Comparison of ENCODE assay signal across 28 cellular contexts in genomic region chr2:182319556-182319955, GRCh38.
DNase-seq lines count a peak whose midpoint lies in the region; ATAC-seq, FAIRE-seq and TF ChIP-seq lines count a peak whose summit lies in the region.
"Had no signal": no experiment of that assay in that cellular context is flagged by ENCODE, and none has a peak within 500 bp of the region (broad histone marks: within the 10 kb centered on the region; RNA-seq: fewer than 3 reads in every experiment).

No MANE protein-coding gene starts in this region.

- H3K27me3 ChIP-seq in MG63 (no peaks in the 10 kb centered on the region), astrocyte (ENCODE audit: insufficient read depth, low read length) (no peaks in the 10 kb centered on the region), skeletal muscle satellite cell (ENCODE audit: control insufficient read depth, insufficient read depth, low read length) (no peaks in the 10 kb centered on the region)

- peak; percentile 10 for DNase-seq in NCI-H345 (lab: John Stamatoyannopoulos, UW)
- DNase-seq in NCI-H345 treated with DMSO at 0.1 percent for 48 hours (lab: John Stamatoyannopoulos, UW; ENCODE audit: unreplicated experiment) = no peak
- DNase-seq in MG63 = peak; percentile 46
- DNase-seq in astrocyte (ENCODE audit: low read depth) = peak; percentile 44
- no peak for DNase-seq in activated effector memory CD4-positive, alpha-beta T cell treated with anti-CD3 and anti-CD28 coated beads, Interleukin-2, amount 50 U/mL, for 16 hours
- DNase-seq in activated T-cell treated with anti-CD3 and anti-CD28 coated beads for 4 hours = no peak
- DNase-seq in natural killer cell = no peak
- DNase-seq: activated CD8-positive, alpha-beta T cell treated with anti-CD3 and anti-CD28 coated beads for 36 hours; activated gamma-delta T cell treated with Interleukin-2 at 50 U/mL for 16 hours; Caco-2; dermis blood vessel endothelial cell; head of caudate nucleus; left colon; MM.1S; NCI-H2029 treated with DMSO at 0.1 percent for 48 hours; NCI-H526 treated with DMSO at 0.1 percent for 48 hours; OCI-M1; Right ventricle myocardium superior; stimulated activated CD8-positive, alpha-beta memory T cell treated with anti-CD3 and anti-CD28 coated beads, Interleukin-4, amount 100 ng/mL, for 48 hours; trophoblast cell had no signal

- H3K9me3 ChIP-seq in MG63 (no peaks in the 10 kb centered on the region), astrocyte (ENCODE audit: insufficient read depth, low read depth, low read length) (no peaks in the 10 kb centered on the region), skeletal muscle satellite cell (replicated peaks; ENCODE audit: low read length) (no peaks in the 10 kb centered on the region)
- H3K9me3 ChIP-seq: A549, Caco-2 had no signal

- H3K27ac Mint-ChIP-seq in astrocyte (ENCODE audit: unreplicated experiment) = no peak overlapping the region
- H3K27ac Mint-ChIP-seq in natural killer cell = no peak overlapping the region
- H3K27ac Mint-ChIP-seq: activated CD8-positive, alpha-beta T cell treated with anti-CD3 and anti-CD28 coated beads for 36 hours; mesothelial cell of epicardium; natural killer cell treated with Interleukin-12 subunit alpha and Interleukin-12 subunit beta and Interleukin-15 and Interleukin-18, amount 100 ng/mL, for 72 hours had no signal

- ATAC-seq in natural killer cell = no peak
- ATAC-seq: A549; activated CD4-positive, CD25-positive, alpha-beta regulatory T cell treated with anti-CD3 and anti-CD28 coated beads, Interleukin-2, amount 50 U/mL, for 24 hours; activated CD8-positive, alpha-beta T cell treated with anti-CD3 and anti-CD28 coated beads for 36 hours; left colon; natural killer cell treated with Interleukin-12 subunit alpha and Interleukin-12 subunit beta and Interleukin-15 and Interleukin-18, amount 100 ng/mL, for 72 hours; sciatic nerve had no signal

- H3K36me3 ChIP-seq in MG63 (no peaks in the 10 kb centered on the region), astrocyte (ENCODE audit: insufficient read depth, low read length) (no peaks in the 10 kb centered on the region), skeletal muscle satellite cell (ENCODE audit: insufficient read depth, low read length) (no peaks in the 10 kb centered on the region)

- no peaks in the 10 kb centered on the region for H3K27me3 Mint-ChIP-seq in astrocyte (ENCODE audit: low read depth, unreplicated experiment)
- no peaks in the 10 kb centered on the region for H3K27me3 Mint-ChIP-seq in natural killer cell (ENCODE audit: low read depth in 2 of 2)
- H3K27me3 Mint-ChIP-seq: activated CD8-positive, alpha-beta T cell treated with anti-CD3 and anti-CD28 coated beads for 36 hours; natural killer cell treated with Interleukin-12 subunit alpha and Interleukin-12 subunit beta and Interleukin-15 and Interleukin-18, amount 100 ng/mL, for 72 hours had no signal

- H3K36me3 Mint-ChIP-seq in astrocyte (ENCODE audit: low read depth, unreplicated experiment) (no peaks in the 10 kb centered on the region), natural killer cell (no peaks in the 10 kb centered on the region)
- H3K36me3 Mint-ChIP-seq: natural killer cell treated with Interleukin-12 subunit alpha and Interleukin-12 subunit beta and Interleukin-15 and Interleukin-18, amount 100 ng/mL, for 72 hours had no signal

- H3K9me3 Mint-ChIP-seq in astrocyte (ENCODE audit: unreplicated experiment) (no peaks in the 10 kb centered on the region), natural killer cell (peaks cover 0 to under 1% of the 10 kb centered on the region in 2 donors)
- H3K9me3 Mint-ChIP-seq: activated CD8-positive, alpha-beta T cell treated with anti-CD3 and anti-CD28 coated beads for 36 hours had no signal

- H3K79me2 ChIP-seq in astrocyte (ENCODE audit: insufficient read depth, low read length) = no peaks in the 10 kb centered on the region
- H3K79me2 ChIP-seq: parathyroid adenoma had no signal

- H3K4me3 ChIP-seq in MG63 (no peak overlapping the region), astrocyte (ENCODE audit: insufficient read depth, low read depth, low read length) (no peak overlapping the region), skeletal muscle satellite cell (ENCODE audit: low read length) (no peak overlapping the region)
- H3K4me3 ChIP-seq: A549 had no signal

- FAIRE-seq in astrocyte (lab: Jason Lieb, UNC) = no peak
- FAIRE-seq: A549, H1 had no signal

- H3K4me3 Mint-ChIP-seq in astrocyte (ENCODE audit: unreplicated experiment) = no peak overlapping the region
- H3K4me3 Mint-ChIP-seq in natural killer cell = no peak overlapping the region
- H3K4me3 Mint-ChIP-seq: activated CD8-positive, alpha-beta T cell treated with anti-CD3 and anti-CD28 coated beads for 36 hours; mesothelial cell of epicardium; natural killer cell treated with Interleukin-12 subunit alpha and Interleukin-12 subunit beta and Interleukin-15 and Interleukin-18, amount 100 ng/mL, for 72 hours had no signal

- H3K4me2 ChIP-seq in astrocyte (ENCODE audit: low read length) = no peak overlapping the region
- H3K4me2 ChIP-seq in skeletal muscle satellite cell (ENCODE audit: low read length) = peak overlapping the region; percentile 5
- H3K4me2 ChIP-seq: A549 had no signal

- no peak overlapping the region for H3K27ac ChIP-seq in astrocyte (ENCODE audit: low read depth, low read length)
- H3K27ac ChIP-seq: A549, parathyroid adenoma had no signal

- no peak overlapping the region for H2AFZ ChIP-seq in astrocyte (ENCODE audit: low read depth, low read length)
- H2AFZ ChIP-seq: parathyroid adenoma had no signal

- H3K9ac ChIP-seq in astrocyte (ENCODE audit: low read length) (no peak overlapping the region), skeletal muscle satellite cell (ENCODE audit: low read depth, low read length) (no peak overlapping the region)
- H3K9ac ChIP-seq: parathyroid adenoma had no signal

- H3K4me1 Mint-ChIP-seq in astrocyte (ENCODE audit: low read depth, unreplicated experiment) (no peaks in the 10 kb centered on the region), natural killer cell (no peaks in the 10 kb centered on the region)

- no peak for TF ChIP-seq CTCF in astrocyte (IDR thresholded peaks at IDR 0.05; ENCODE audit: insufficient read depth, low read depth, low read length)
- no peak for TF ChIP-seq CTCF in natural killer cell (IDR thresholded peaks at IDR 0.05)

- no peaks in the 10 kb centered on the region for H4K20me1 ChIP-seq in astrocyte (ENCODE audit: insufficient read depth, low read length)

- H3K4me1 ChIP-seq in astrocyte (ENCODE audit: insufficient read depth, low read length) = no peaks in the 10 kb centered on the region
- H3K4me1 ChIP-seq in skeletal muscle satellite cell (ENCODE audit: control insufficient read depth, insufficient read depth, low read length) = peaks cover 29% of the 10 kb centered on the region
- H3K4me1 ChIP-seq: Caco-2, parathyroid adenoma had no signal

- intact Hi-C loops in natural killer cell (cut with micrococcal nuclease) = no loop called here

Comparison
In these comparisons a context has a peak if more than half of its experiments do, and no peak if none do; other contexts are left out.
1. DNase-seq: peak in NCI-H345 (single experiment), MG63 (single experiment) and astrocyte (single experiment); none in NCI-H345 treated with DMSO at 0.1 percent for 48 hours (single experiment), activated effector memory CD4-positive, alpha-beta T cell treated with anti-CD3 and anti-CD28 coated beads, Interleukin-2, amount 50 U/mL, for 16 hours (single experiment), activated T-cell treated with anti-CD3 and anti-CD28 coated beads for 4 hours (single experiment) and natural killer cell (single experiment).